Comparison of ENCODE assay signal across 8 cellular contexts in the genomic region with DNA sequence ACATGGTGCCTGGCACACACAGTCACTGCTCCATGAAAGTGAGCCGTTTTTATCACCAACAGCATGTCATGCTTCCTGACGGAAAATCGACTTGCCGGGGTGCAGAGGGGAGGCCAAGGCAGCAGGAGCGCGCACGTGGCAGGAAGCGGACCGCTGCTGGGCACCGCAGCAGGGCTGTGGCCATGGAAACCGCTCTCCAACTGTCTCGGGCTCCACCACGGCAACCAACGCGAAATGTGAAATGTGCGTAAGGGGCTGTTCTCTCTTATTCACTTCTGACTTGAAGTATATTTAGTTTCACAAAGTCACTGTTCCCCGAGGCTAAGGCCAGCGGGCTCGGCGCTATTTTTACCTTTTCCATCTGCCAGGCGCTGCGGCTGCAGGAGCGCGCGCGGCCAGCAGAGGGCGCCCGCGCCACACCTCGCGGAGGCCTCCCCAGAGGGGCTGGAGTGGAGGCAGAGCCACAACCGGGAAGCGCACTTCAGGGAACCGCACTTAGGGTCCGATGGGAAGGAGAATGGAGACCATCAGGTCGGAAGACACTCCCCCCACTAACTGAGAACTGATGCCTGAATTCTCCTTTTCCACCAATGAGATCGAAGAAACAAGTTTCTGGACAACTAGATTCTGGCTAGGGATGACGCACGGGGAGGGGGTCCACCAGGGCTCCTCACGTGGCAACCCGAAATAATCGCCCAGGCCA. TPM values are rescaled to one million over a fixed set of nuclear protein-coding genes. Genes with fewer than 3 reads are reported as not detected.
DNase-seq lines count a peak whose midpoint lies in the region; ATAC-seq and TF ChIP-seq lines count a peak whose summit lies in the region.

No MANE protein-coding gene starts in this region.

- CTCF ChIA-PET in BJ (lab: Yijun Ruan, JAX), result interaction anchor here (0.9 to 1.6 kb wide), 4 partner anchors 14 to 213 kb away, joined by 3 to 5 read pairs (median 4); no protein-coding TSS in a partner anchor

- no peak overlapping the region for H3K4me3 Mint-ChIP-seq in immature natural killer cell

- H3K27ac ChIP-seq in breast epithelium, result no peak overlapping the region

- peaks cover 24 to 59% (median 30%) of the 10 kb centered on the region in 3 donors for H3K36me3 Mint-ChIP-seq in immature natural killer cell

- H3K4me3 ChIP-seq in BJ (ENCODE audit: low read depth, low read length) (no peak overlapping the region), HFF-Myc (replicated peaks; ENCODE audit: low read depth, low read length) (no peak overlapping the region), WI38 (ENCODE audit: low read depth, low read length) (no peak overlapping the region), breast epithelium (no peak overlapping the region)

- intact Hi-C loops in breast epithelium (cut with DNase I; ENCODE audit: low total_unique reads), result no loop called here

- TF ChIP-seq POLR2A in breast epithelium (IDR thresholded peaks at IDR 0.05), result no peak

- TF ChIP-seq CTCF in BJ (IDR thresholded peaks at IDR 0.05; ENCODE audit: insufficient read depth, low read depth, low read length) (peak; percentile 98), HFF-Myc (IDR thresholded peaks at IDR 0.05; ENCODE audit: low read depth, low read length, missing control alignments) (peak; percentile 99), WI38 (IDR thresholded peaks at IDR 0.05; ENCODE audit: low read depth, low read length) (peak; percentile 94), breast epithelium (IDR thresholded peaks at IDR 0.05) (peak; percentile 93 to 95 (median 93))

- POLR2A ChIA-PET in BJ (lab: Charles Lee), result no interaction called here

- no peaks in the 10 kb centered on the region for H3K9me3 Mint-ChIP-seq in immature natural killer cell

- H3K4me1 Mint-ChIP-seq in immature natural killer cell, result peaks cover 7 to 48% of the 10 kb centered on the region in 2 donors

- ATAC-seq in HG03159 (IDR thresholded peaks at IDR 0.05; ENCODE audit: unreplicated experiment) (no peak), HG03354 (IDR thresholded peaks at IDR 0.05; ENCODE audit: poor library complexity, severe bottlenecking, unreplicated experiment) (no peak)

- H3K27me3 Mint-ChIP-seq in immature natural killer cell (ENCODE audit: low read depth in 3 of 3), result peaks cover 0 to 6% (median 3%) of the 10 kb centered on the region in 3 donors

- no peaks in the 10 kb centered on the region for H3K4me1 ChIP-seq in breast epithelium

- H3K36me3 ChIP-seq in BJ (ENCODE audit: control insufficient read depth, insufficient read depth, low read length), result peaks cover 31% of the 10 kb centered on the region
- peaks cover 11% of the 10 kb centered on the region for H3K36me3 ChIP-seq in breast epithelium

- H3K9me3 ChIP-seq in breast epithelium, result no peaks in the 10 kb centered on the region

- peak overlapping the region in 1 of 6 donors; percentile 3 for H3K27ac Mint-ChIP-seq in immature natural killer cell

- DNase-seq in BJ (ENCODE audit: low read depth) (no peak), HFF-Myc (ENCODE audit: extremely low read depth, low read depth) (no peak), breast epithelium (ENCODE audit: low spot score in 2 of 2) (no peak), immature natural killer cell (peak; percentile 60 to 69 (median 65))
- peak; percentile 22 to 55 for DNase-seq in stimulated activated CD4-positive, alpha-beta T cell treated with anti-CD3 and anti-CD28 coated beads, Interleukin-1b, Interleukin-23, amount 100 ng/mL, for 1 hour (ENCODE audit: low read depth in 2 of 2)

- H3K27me3 ChIP-seq in BJ (ENCODE audit: control insufficient read depth, insufficient read depth, low read length), result no peaks in the 10 kb centered on the region
- H3K27me3 ChIP-seq in breast epithelium, result no peaks in the 10 kb centered on the region

RNA-seq across cellular contexts. Expression of gene RCC2, which starts 19.7 kb away (rescaled TPM):
- 32.9 and 42.2 TPM in 2 replicates for polyA plus RNA-seq in BJ (2011; rRNA removed)
- 36.7 and 72.0 TPM in 2 replicates for polyA minus RNA-seq in BJ (2011; rRNA and poly(A)+ RNA removed)
- total RNA-seq in breast epithelium, result 10 to 100 TPM; 21.1 to 39.0 (median 33.2) TPM
- polyA plus RNA-seq in immature natural killer cell, result 10 to 100 TPM; 22.8 to 35.5 (median 28.1) TPM

RNA-seq across cellular contexts. Expression of gene PADI6, which starts 47.8 kb away (rescaled TPM):
- polyA plus RNA-seq in BJ (2011; rRNA removed) (not detected in 2 replicates), immature natural killer cell (1 to 10 TPM in 1 of 3 donors, under 1 TPM in 2; 0.71 to 1.8 (median 0.92) TPM)
- not detected in 2 replicates for polyA minus RNA-seq in BJ (2011; rRNA and poly(A)+ RNA removed)
- not detected for total RNA-seq in breast epithelium

Comparison
In these comparisons a context has a peak if more than half of its experiments do, and no peak if none do; other contexts are left out.
1. DNase-seq: peak in immature natural killer cell (3 of 3) and stimulated activated CD4-positive, alpha-beta T cell treated with anti-CD3 and anti-CD28 coated beads, Interleukin-1b, Interleukin-23, amount 100 ng/mL, for 1 hour (2 of 2); none in BJ (single experiment), HFF-Myc (single experiment) and breast epithelium (0 of 2).
2. Peak in every context shown above with its lines, with median percentiles within 50 percentile points of each other: CTCF ChIP-seq.